ENCODE assay signal across 16 cellular contexts in the genomic region with DNA sequence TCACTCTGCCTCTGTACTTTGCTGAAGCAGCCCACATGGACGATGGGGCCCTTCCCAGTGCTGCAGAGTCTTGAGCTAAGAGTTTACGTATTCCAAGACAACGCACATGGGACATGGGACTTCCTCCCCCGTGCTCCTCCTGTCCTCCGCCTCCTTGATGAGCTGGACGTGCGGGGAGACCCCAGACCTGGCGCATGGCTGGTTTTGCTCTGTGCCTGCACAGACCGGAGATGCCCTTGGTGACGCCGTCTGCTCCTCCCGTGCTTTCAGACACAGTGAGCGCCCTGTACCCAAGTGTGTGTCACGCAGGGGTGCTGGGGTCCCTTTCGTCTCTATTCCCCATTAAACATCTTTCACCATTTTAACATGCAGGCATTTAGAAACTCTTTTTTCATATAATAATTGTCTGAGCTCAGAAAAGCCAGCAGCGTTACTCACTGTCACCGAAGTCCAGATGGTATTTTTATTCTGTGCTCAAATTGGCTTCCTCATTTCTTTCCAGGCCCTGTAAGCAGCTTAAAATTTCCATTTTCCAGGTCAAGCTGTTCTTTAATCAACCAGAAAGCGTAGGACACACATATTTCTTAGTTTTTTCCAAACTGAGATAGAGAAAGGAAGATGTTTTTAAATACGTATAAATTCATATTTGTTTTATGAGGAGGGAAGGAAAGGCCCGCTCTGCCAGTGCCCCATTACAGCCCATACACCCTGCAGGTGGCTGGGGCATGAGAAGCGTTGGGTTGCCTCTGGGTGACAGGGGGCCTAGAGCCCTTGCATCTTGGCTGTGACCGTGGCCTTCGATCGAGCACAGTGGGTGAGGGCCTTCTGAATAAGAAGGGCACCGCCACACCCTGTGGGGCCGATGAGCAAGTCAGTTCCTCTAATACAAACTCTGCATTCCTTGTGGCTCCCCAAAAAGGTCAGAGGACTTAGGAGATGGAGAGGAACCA. TPM values are rescaled to one million over a fixed set of nuclear protein-coding genes. Genes with fewer than 3 reads are reported as not detected.
DNase-seq lines count a peak whose midpoint lies in the region; ATAC-seq and TF ChIP-seq lines count a peak whose summit lies in the region.
"Had no signal": no experiment of that assay in that cellular context is flagged by ENCODE, and none has a peak within 500 bp of the region (broad histone marks: within the 10 kb centered on the region; RNA-seq: fewer than 3 reads in every experiment).

No MANE protein-coding gene starts in this region.

- no peak overlapping the region for H3K56ac ChIP-seq in IMR-90 (ENCODE audit: extremely low read depth, insufficient read depth, low read length)

- TF ChIP-seq CTCF in IMR-90 (conservative IDR thresholded peaks at IDR 0.05; ENCODE audit: low read depth, low read length) (no peak), WERI-Rb-1 (IDR thresholded peaks at IDR 0.05; ENCODE audit: low read depth, low read length) (no peak), nephron progenitor cell (IDR thresholded peaks at IDR 0.05) (no peak), GM10266 (IDR thresholded peaks at IDR 0.05; ENCODE audit: control insufficient read depth, insufficient read depth, low read depth, missing control alignments) (no peak)

- H3K14ac ChIP-seq in IMR-90 (replicated peaks; ENCODE audit: low read depth, low read length) = no peak overlapping the region

- peaks cover 43% of the 10 kb centered on the region for H3K4me1 Mint-ChIP-seq in nephron progenitor cell

- no peak for ATAC-seq in IMR-90 (ENCODE audit: low read depth)
- ATAC-seq in GM18517 (IDR thresholded peaks at IDR 0.05; ENCODE audit: unreplicated experiment) = no peak
- ATAC-seq in GM18861 (IDR thresholded peaks at IDR 0.05; ENCODE audit: unreplicated experiment) = no peak
- ATAC-seq: naive thymus-derived CD8-positive, alpha-beta T cell had no signal

- TF ChIP-seq POLR2A in IMR-90 (IDR thresholded peaks at IDR 0.05; ENCODE audit: low read depth, low read length) = no peak

- peaks cover 16% of the 10 kb centered on the region for H3K27me3 Mint-ChIP-seq in nephron progenitor cell (ENCODE audit: low read depth, poor library complexity)
- H3K27me3 Mint-ChIP-seq: naive thymus-derived CD8-positive, alpha-beta T cell had no signal

- H3K18ac ChIP-seq in IMR-90 (ENCODE audit: low read depth, low read length) = no peak overlapping the region

- peaks cover 13% of the 10 kb centered on the region for H3K4me1 ChIP-seq in IMR-90 (ENCODE audit: control insufficient read depth, insufficient read depth, low read length)

- H2BK20ac ChIP-seq in IMR-90 (ENCODE audit: low read depth, low read length) = peak overlapping the region; percentile 70; the same call in 1 of the 2 replicates

- no peak overlapping the region for H3K4me3 ChIP-seq in IMR-90 (ENCODE audit: insufficient read depth, low read depth, low read length)
- H3K4me3 ChIP-seq in WERI-Rb-1 (ENCODE audit: low read depth, low read length) = peak overlapping the region; percentile 29
- H3K4me3 ChIP-seq: transverse colon had no signal

- H3K4me3 Mint-ChIP-seq in nephron progenitor cell = no peak overlapping the region
- H3K4me3 Mint-ChIP-seq: naive thymus-derived CD8-positive, alpha-beta T cell had no signal

- H3K4me2 ChIP-seq in IMR-90 (ENCODE audit: low read depth, low read length) = no peak overlapping the region

- peak overlapping the region; percentile 86 for H2AK5ac ChIP-seq in IMR-90 (ENCODE audit: low read depth, low read length)

- H3K36me3 ChIP-seq in IMR-90 (ENCODE audit: control insufficient read depth, insufficient read depth, low read length) = no peaks in the 10 kb centered on the region
- no peaks in the 10 kb centered on the region for H3K36me3 ChIP-seq in WERI-Rb-1
- H3K36me3 ChIP-seq: transverse colon had no signal

- H4K8ac ChIP-seq in IMR-90 (ENCODE audit: low read depth in 2 of 2, low read length in 2 of 2) = peak overlapping the region in 1 of 2 experiments; percentile 93; a peak in 1 of 4 replicates

- H2AK9ac ChIP-seq in IMR-90 (replicated peaks; ENCODE audit: low read depth, low read length, poor library complexity) = peak overlapping the region; percentile 23

- intact Hi-C loops in IMR-90 (cut with micrococcal nuclease) = no loop called here

- no peak overlapping the region for H3K23ac ChIP-seq in IMR-90 (ENCODE audit: low read depth, low read length)

- POLR2A ChIA-PET in IMR-90 (lab: Charles Lee; ENCODE audit: unreplicated experiment) = no interaction called here

- H3K27ac ChIP-seq in IMR-90 (ENCODE audit: insufficient read depth, low read length) = no peak overlapping the region
- peak overlapping the region; percentile 87 for H3K27ac ChIP-seq in WERI-Rb-1

- no peak overlapping the region for H3K9ac ChIP-seq in IMR-90 (ENCODE audit: low read depth, low read length)

- H3K27ac Mint-ChIP-seq in nephron progenitor cell = peak overlapping the region; percentile 17

- in situ Hi-C loops in IMR-90 (cut with MboI; ENCODE audit: low sequenced_read_pairs) = no loop called here

- H3K9me3 ChIP-seq in IMR-90 (ENCODE audit: control insufficient read depth, insufficient read depth, low read length) (no peaks in the 10 kb centered on the region), WERI-Rb-1 (ENCODE audit: severe bottlenecking) (no peaks in the 10 kb centered on the region)
- H3K9me3 ChIP-seq: transverse colon had no signal

- no TSS peak for BruUV-seq in IMR-90 (replicated peaks; lab: Mats Ljungman, UMichigan)

- peak overlapping the region; percentile 96 for H2BK5ac ChIP-seq in IMR-90 (ENCODE audit: low read depth, low read length, poor library complexity, severe bottlenecking)

- H3K27me3 ChIP-seq in IMR-90 (ENCODE audit: control insufficient read depth, insufficient read depth, low read length) (no peaks in the 10 kb centered on the region), WERI-Rb-1 (ENCODE audit: insufficient read depth, low read depth, severe bottlenecking) (no peaks in the 10 kb centered on the region)
- H3K27me3 ChIP-seq: transverse colon had no signal

- H2BK15ac ChIP-seq in IMR-90 (ENCODE audit: low read depth, low read length) = peak overlapping the region; percentile 98; the same call in 2 of the 3 replicates

- H4K5ac ChIP-seq in IMR-90 (ENCODE audit: low read depth, low read length) = no peak overlapping the region

- dilution Hi-C loops in IMR-90 (cut with HindIII; ENCODE audit: low sequenced_read_pairs, unreplicated experiment) = no loop called here

- H2AFZ ChIP-seq in IMR-90 (replicated peaks; ENCODE audit: low read length, poor library complexity) = no peak overlapping the region

- no peaks in the 10 kb centered on the region for H3K36me3 Mint-ChIP-seq in nephron progenitor cell (ENCODE audit: low read depth)
- H3K36me3 Mint-ChIP-seq: naive thymus-derived CD8-positive, alpha-beta T cell had no signal

- DNase-seq in Ammon's horn (ENCODE audit: low spot score) (peak; percentile 60), IMR-90 (no peak), WERI-Rb-1 (peak; percentile 89), nephron progenitor cell (no peak), GM10266 (ENCODE audit: extremely low spot score) (no peak), dermis blood vessel endothelial cell (no peak)
- DNase-seq: GOT3; naive thymus-derived CD8-positive, alpha-beta T cell; NK-92 treated with Interleukin-12 subunit alpha and Interleukin-12 subunit beta, amount 100 ng/mL, for 24 hours; stimulated activated CD4-positive, alpha-beta T cell treated with anti-CD3 and anti-CD28 coated beads, Interleukin-4, amount 100 ng/mL, for 1 hour; T1000 had no signal

- no peak for TF ChIP-seq RAD21 in IMR-90 (IDR thresholded peaks at IDR 0.05; ENCODE audit: low read length)

- peak overlapping the region; percentile 68 for H4K91ac ChIP-seq in IMR-90 (ENCODE audit: insufficient read depth, low read depth, low read length)

- H4K20me1 ChIP-seq in IMR-90 (ENCODE audit: insufficient read depth, low read length) = no peaks in the 10 kb centered on the region

- no peaks in the 10 kb centered on the region for H3K9me3 Mint-ChIP-seq in nephron progenitor cell
- H3K9me3 Mint-ChIP-seq: naive thymus-derived CD8-positive, alpha-beta T cell had no signal

- CTCF ChIA-PET in IMR-90 (lab: Yijun Ruan, JAX) = no interaction called here

- peaks cover 3 to 4% of the 10 kb centered on the region in 2 experiments; a peak in 2 of 4 replicates for H3K79me1 ChIP-seq in IMR-90 (ENCODE audit: low read depth in 1 of 2, low read length in 2 of 2)

- peak overlapping the region; percentile 60; the same call in 1 of the 2 replicates for H2BK120ac ChIP-seq in IMR-90 (ENCODE audit: low read depth, low read length)

- H3K4ac ChIP-seq in IMR-90 (ENCODE audit: low read depth, low read length) = peak overlapping the region; percentile 85

- H3K9me1 ChIP-seq in IMR-90 (ENCODE audit: insufficient read depth, low read length) = peaks cover 26% of the 10 kb centered on the region

- 80% methylated on average over 14 of the region's 26 CpGs; no CpG with 5 or more reads in 1 of the 2 experiments for WGBS in IMR-90 (ENCODE audit: extremely low coverage in 2 of 2, insufficient read length in 1 of 2), 2 experiments

TF ChIP-seq in IMR-90, 13 proteins besides CTCF, POLR2A, EP300 and RAD21 (continues in another document):
- TF ChIP-seq NFE2L2 (IDR thresholded peaks at IDR 0.05; ENCODE audit: low read depth, low read length) (no peak), RCOR1 (IDR thresholded peaks at IDR 0.05; ENCODE audit: insufficient replicate concordance, low read length) (no peak), MXI1 (IDR thresholded peaks at IDR 0.05; ENCODE audit: borderline replicate concordance, low read depth, low read length) (no peak), FOS (IDR thresholded peaks at IDR 0.05; ENCODE audit: low read depth, low read length) (no peak), CEBPB (IDR thresholded peaks at IDR 0.05; ENCODE audit: low read depth, low read length) (no peak), MAFK (IDR thresholded peaks at IDR 0.05; ENCODE audit: low read depth, low read length) (no peak)
- TF ChIP-seq, protein P1, sequence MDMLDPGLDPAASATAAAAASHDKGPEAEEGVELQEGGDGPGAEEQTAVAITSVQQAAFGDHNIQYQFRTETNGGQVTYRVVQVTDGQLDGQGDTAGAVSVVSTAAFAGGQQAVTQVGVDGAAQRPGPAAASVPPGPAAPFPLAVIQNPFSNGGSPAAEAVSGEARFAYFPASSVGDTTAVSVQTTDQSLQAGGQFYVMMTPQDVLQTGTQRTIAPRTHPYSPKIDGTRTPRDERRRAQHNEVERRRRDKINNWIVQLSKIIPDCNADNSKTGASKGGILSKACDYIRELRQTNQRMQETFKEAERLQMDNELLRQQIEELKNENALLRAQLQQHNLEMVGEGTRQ (IDR thresholded peaks at IDR 0.05; ENCODE audit: low read depth, low read length) = no peak

RNA-seq across cellular contexts. Expression of a gene that starts 17.9 kb away (rescaled TPM):
- total RNA-seq in IMR-90 (2012; rRNA removed) (12.0 and 13.6 TPM in 2 replicates), dermis blood vessel endothelial cell (5.3 and 6.1 TPM in 2 replicates)
- polyA plus RNA-seq in IMR-90 (2012; rRNA removed) = 6.8 and 7.8 TPM in 2 replicates
- 2.4 and 2.8 TPM in 2 replicates for polyA plus RNA-seq in IMR-90 (2012; cell fraction: cytosol; rRNA removed)
- polyA plus RNA-seq in IMR-90 (2012; cell fraction: nucleus; rRNA removed; ENCODE audit: low replicate concordance) = 4.6 and 22.7 TPM in 2 replicates

RNA-seq across cellular contexts. Expression of a gene that starts 43.0 kb away (rescaled TPM):
- total RNA-seq in IMR-90 (2012; rRNA removed) = not detected in 2 replicates
- polyA plus RNA-seq in IMR-90 (2012; rRNA removed) = 0.02 TPM in 1 of 2 replicates, not detected in the other
- 0.03 TPM in 1 of 2 replicates, not detected in the other for polyA plus RNA-seq in IMR-90 (2012; cell fraction: cytosol; rRNA removed)
- 0.04 and 0.07 TPM in 2 replicates for polyA plus RNA-seq in IMR-90 (2012; cell fraction: nucleus; rRNA removed; ENCODE audit: low replicate concordance)
- not detected in 2 replicates for total RNA-seq in dermis blood vessel endothelial cell
- total RNA-seq: astrocyte, MCF 10A had no signal

Comparison
In these comparisons a context has a peak if more than half of its experiments do, and no peak if none do; other contexts are left out.
1. DNase-seq: peak in Ammon's horn (single experiment) and WERI-Rb-1 (single experiment); none in IMR-90 (single experiment), nephron progenitor cell (single experiment), GM10266 (single experiment) and dermis blood vessel endothelial cell (single experiment).